10 cellular contexts compared by ENCODE assay signal in the genomic region with DNA sequence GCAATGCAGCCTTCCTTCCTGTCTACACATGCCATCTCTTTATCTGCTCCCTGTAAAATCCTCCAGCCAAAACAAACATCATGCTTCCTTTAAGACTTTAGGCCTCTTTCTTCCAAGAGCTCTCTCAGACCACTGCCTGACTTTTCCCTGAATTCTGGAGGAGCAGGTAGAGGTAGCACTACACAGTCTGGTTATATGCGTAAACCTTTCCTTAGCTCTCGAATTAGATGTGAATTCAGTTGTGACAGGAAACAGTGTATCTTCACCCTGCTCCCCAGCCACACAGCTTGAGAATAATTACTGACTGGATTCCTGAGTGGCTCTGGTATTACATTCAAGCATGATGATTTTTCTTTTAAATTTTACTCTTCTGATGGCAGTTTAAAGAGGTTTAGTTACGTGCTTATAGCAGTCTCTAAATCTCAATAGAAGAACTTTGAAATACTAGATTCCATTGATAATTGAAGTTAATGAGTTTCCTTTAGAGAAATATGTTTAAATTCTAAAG.
DNase-seq lines count a peak whose midpoint lies in the region; ATAC-seq and TF ChIP-seq lines count a peak whose summit lies in the region.
"Had no signal": no experiment of that assay in that cellular context is flagged by ENCODE, and none has a peak within 500 bp of the region (broad histone marks: within the 10 kb centered on the region; RNA-seq: fewer than 3 reads in every experiment).

No MANE protein-coding gene starts in this region.

- peak overlapping the region; percentile 36 for H2BK5ac ChIP-seq in IMR-90 (ENCODE audit: low read depth, low read length, poor library complexity, severe bottlenecking)
- H2BK5ac ChIP-seq in mesenchymal stem cell (ENCODE audit: low read depth, low read length, poor library complexity, severe bottlenecking): no peak overlapping the region

- peaks cover 34% of the 10 kb centered on the region for H3K4me1 ChIP-seq in IMR-90 (ENCODE audit: control insufficient read depth, insufficient read depth, low read length)
- H3K4me1 ChIP-seq in mesenchymal stem cell (ENCODE audit: control insufficient read depth, insufficient read depth, low read depth, low read length): peaks cover 12% of the 10 kb centered on the region
- H3K4me1 ChIP-seq in ovary (ENCODE audit: insufficient read depth): peaks cover 23% of the 10 kb centered on the region

- no peak overlapping the region for H2AK9ac ChIP-seq in IMR-90 (replicated peaks; ENCODE audit: low read depth, low read length, poor library complexity)

- H3K18ac ChIP-seq in IMR-90 (ENCODE audit: low read depth, low read length) (peak overlapping the region; percentile 26), mesenchymal stem cell (ENCODE audit: low read depth in 1 of 2, low read length in 2 of 2) (peak overlapping the region in 1 of 2 experiments; percentile 58)

- peaks cover 55% of the 10 kb centered on the region for H4K20me1 ChIP-seq in IMR-90 (ENCODE audit: insufficient read depth, low read length)

- peaks cover 16 to 76% of the 10 kb centered on the region in 2 experiments for H3K79me1 ChIP-seq in IMR-90 (ENCODE audit: low read depth in 1 of 2, low read length in 2 of 2)
- peaks cover 6% of the 10 kb centered on the region for H3K79me1 ChIP-seq in mesenchymal stem cell (replicated peaks; ENCODE audit: low read length, poor library complexity, severe bottlenecking)

- H2BK12ac ChIP-seq in mesenchymal stem cell (ENCODE audit: low read length in 2 of 2): no peak overlapping the region

- H3K27ac ChIP-seq in IMR-90 (ENCODE audit: insufficient read depth, low read length): peak overlapping the region; percentile 71; the same call in 1 of the 2 replicates
- H3K27ac ChIP-seq in coronary artery: peak overlapping the region; percentile 47 to 74
- H3K27ac ChIP-seq in mesenchymal stem cell (ENCODE audit: low read length, poor library complexity, severe bottlenecking): peak overlapping the region; percentile 86
- H3K27ac ChIP-seq in ovary: peak overlapping the region in 1 of 2 donors; percentile 51

- peak overlapping the region; percentile 31; the same call in 1 of the 2 replicates for H2BK20ac ChIP-seq in IMR-90 (ENCODE audit: low read depth, low read length)

- H2BK120ac ChIP-seq in IMR-90 (ENCODE audit: low read depth, low read length) (peak overlapping the region; percentile 59; the same call in 1 of the 2 replicates), mesenchymal stem cell (ENCODE audit: low read depth, low read length) (no peak overlapping the region)

- no peak overlapping the region for H3K4me2 ChIP-seq in IMR-90 (ENCODE audit: low read depth, low read length)
- H3K4me2 ChIP-seq in mesenchymal stem cell (ENCODE audit: low read length, poor library complexity, severe bottlenecking): no peak overlapping the region

- H4K91ac ChIP-seq in IMR-90 (ENCODE audit: insufficient read depth, low read depth, low read length): no peak overlapping the region; the same call in 1 of the 2 replicates
- peak overlapping the region; percentile 78 for H4K91ac ChIP-seq in mesenchymal stem cell (ENCODE audit: low read length)

- no peak for TF ChIP-seq EP300 in ovary (IDR thresholded peaks at IDR 0.05)

- H3K9ac ChIP-seq in IMR-90 (ENCODE audit: low read depth, low read length): no peak overlapping the region; the same call in 1 of the 2 replicates
- H3K9ac ChIP-seq in mesenchymal stem cell (ENCODE audit: low read length): peak overlapping the region; percentile 64

- DNase-seq in A172 (ENCODE audit: low spot score) (peak; percentile 64), IMR-90 (no peak), coronary artery (ENCODE audit: low spot score) (no peak), mesenchymal stem cell (peak; percentile 53), globus pallidus (ENCODE audit: low spot score) (no peak), ovary (no peak), NCI-H2227 treated with DMSO at 0.1 percent for 48 hours (lab: John Stamatoyannopoulos, UW) (no peak)
- DNase-seq: naive B cell, T1000 had no signal

- H2AK5ac ChIP-seq in IMR-90 (ENCODE audit: low read depth, low read length) (peak overlapping the region; percentile 54; the same call in 1 of the 2 replicates), mesenchymal stem cell (ENCODE audit: low read length, severe bottlenecking) (peak overlapping the region; percentile 27)

- intact Hi-C loops in IMR-90 (cut with micrococcal nuclease): no loop called here
- intact Hi-C loops in ovary (cut with DNase I): no loop called here

- peak overlapping the region; percentile 63 for H3K4ac ChIP-seq in IMR-90 (ENCODE audit: low read depth, low read length)
- H3K4ac ChIP-seq in mesenchymal stem cell (ENCODE audit: low read depth in 1 of 2, low read length in 2 of 2): peak overlapping the region; percentile 17 to 35

- H3K4me3 ChIP-seq in IMR-90 (ENCODE audit: insufficient read depth, low read depth, low read length) (no peak overlapping the region), coronary artery (peak overlapping the region; percentile 1), mesenchymal stem cell (ENCODE audit: insufficient read depth in 1 of 2, low read depth in 1 of 2, low read length in 2 of 2) (no peak overlapping the region), ovary (no peak overlapping the region)

- TF ChIP-seq CTCF in IMR-90 (conservative IDR thresholded peaks at IDR 0.05; ENCODE audit: low read depth, low read length) (no peak), coronary artery (IDR thresholded peaks at IDR 0.05) (no peak), ovary (IDR thresholded peaks at IDR 0.05) (no peak)

- no peak for TF ChIP-seq RAD21 in IMR-90 (IDR thresholded peaks at IDR 0.05; ENCODE audit: low read length)

- no peak for TF ChIP-seq POLR2A in IMR-90 (IDR thresholded peaks at IDR 0.05; ENCODE audit: low read depth, low read length)
- no peak for TF ChIP-seq POLR2A in ovary (IDR thresholded peaks at IDR 0.05)

- H3K9me1 ChIP-seq in IMR-90 (ENCODE audit: insufficient read depth, low read length): peaks cover 18% of the 10 kb centered on the region

- no TSS peak for BruUV-seq in IMR-90 (replicated peaks; lab: Mats Ljungman, UMichigan)

- peaks cover 5% of the 10 kb centered on the region; the same call in 1 of the 2 replicates for H3K36me3 ChIP-seq in IMR-90 (ENCODE audit: control insufficient read depth, insufficient read depth, low read length)
- peaks cover 7 to 30% of the 10 kb centered on the region in 2 experiments for H3K36me3 ChIP-seq in mesenchymal stem cell (ENCODE audit: control insufficient read depth in 1 of 2, insufficient read depth in 2 of 2, low read depth in 1 of 2, low read length in 2 of 2)
- H3K36me3 ChIP-seq in ovary: no peaks in the 10 kb centered on the region

- H2AFZ ChIP-seq in IMR-90 (replicated peaks; ENCODE audit: low read length, poor library complexity): no peak overlapping the region
- no peak overlapping the region for H2AFZ ChIP-seq in mesenchymal stem cell (ENCODE audit: low read depth, low read length)

- POLR2A ChIA-PET in IMR-90 (lab: Charles Lee; ENCODE audit: unreplicated experiment): no interaction called here

- ATAC-seq in IMR-90 (ENCODE audit: low read depth) (no peak), HG03571 (IDR thresholded peaks at IDR 0.05; ENCODE audit: unreplicated experiment) (no peak)

- in situ Hi-C loops in IMR-90 (cut with MboI; ENCODE audit: low sequenced_read_pairs): no loop called here

- H3K23ac ChIP-seq in IMR-90 (ENCODE audit: low read depth, low read length) (peak overlapping the region; percentile 21), mesenchymal stem cell (ENCODE audit: low read length in 2 of 2) (no peak overlapping the region)

- H3K9me3 ChIP-seq in IMR-90 (ENCODE audit: control insufficient read depth, insufficient read depth, low read length): peaks cover 2% of the 10 kb centered on the region; the same call in 1 of the 2 replicates
- H3K9me3 ChIP-seq in mesenchymal stem cell (ENCODE audit: control insufficient read depth, low read length): no peaks in the 10 kb centered on the region
- H3K9me3 ChIP-seq in ovary: no peaks in the 10 kb centered on the region

- H3K14ac ChIP-seq in IMR-90 (replicated peaks; ENCODE audit: low read depth, low read length): peak overlapping the region; percentile 79
- no peak overlapping the region for H3K14ac ChIP-seq in mesenchymal stem cell (ENCODE audit: low read length in 2 of 2)

- CTCF ChIA-PET in IMR-90 (lab: Yijun Ruan, JAX): no interaction called here

- H4K5ac ChIP-seq in IMR-90 (ENCODE audit: low read depth, low read length): peak overlapping the region; percentile 7; the same call in 1 of the 2 replicates

- H3K27me3 ChIP-seq in IMR-90 (ENCODE audit: control insufficient read depth, insufficient read depth, low read length): no peaks in the 10 kb centered on the region
- H3K27me3 ChIP-seq in mesenchymal stem cell (ENCODE audit: control insufficient read depth in 1 of 2, insufficient read depth in 1 of 2, low read length in 2 of 2): no peaks in the 10 kb centered on the region
- H3K27me3 ChIP-seq in ovary: no peaks in the 10 kb centered on the region

- WGBS in IMR-90 (ENCODE audit: extremely low coverage in 2 of 2, insufficient read length in 1 of 2), 2 experiments: no CpG with 5 or more reads among the region's 3 CpGs
- WGBS in mesenchymal stem cell: 40% methylated on average over 1 of the region's 3 CpGs
- WGBS in ovary, 3 donors: 53 to 60% (median 59%) methylated on average over 3 of the region's 3 CpGs

- dilution Hi-C loops in IMR-90 (cut with HindIII; ENCODE audit: low sequenced_read_pairs, unreplicated experiment): no loop called here

- no peak overlapping the region for H3K56ac ChIP-seq in IMR-90 (ENCODE audit: extremely low read depth, insufficient read depth, low read length)

- H4K8ac ChIP-seq in IMR-90 (ENCODE audit: low read depth in 2 of 2, low read length in 2 of 2): peak overlapping the region; percentile 14 to 26; a peak in 3 of 4 replicates
- peak overlapping the region; percentile 49 for H4K8ac ChIP-seq in mesenchymal stem cell (ENCODE audit: low read length)

- H2BK15ac ChIP-seq in IMR-90 (ENCODE audit: low read depth, low read length): no peak overlapping the region; the same call in 2 of the 3 replicates
- H2BK15ac ChIP-seq in mesenchymal stem cell (ENCODE audit: low read depth, poor library complexity, severe bottlenecking): peak overlapping the region; percentile 63

TF ChIP-seq in IMR-90, 13 proteins besides CTCF, POLR2A, EP300 and RAD21:
- TF ChIP-seq CEBPB (IDR thresholded peaks at IDR 0.05; ENCODE audit: low read depth, low read length): no peak

Comparison
In these comparisons a context has a peak if more than half of its experiments do, and no peak if none do; other contexts are left out.
1. DNase-seq: peak in A172 (single experiment) and mesenchymal stem cell (single experiment); none in IMR-90 (single experiment), coronary artery (single experiment), globus pallidus (single experiment), ovary (0 of 5) and NCI-H2227 treated with DMSO at 0.1 percent for 48 hours (single experiment).